19 cellular contexts compared by ENCODE assay signal in the genomic region with DNA sequence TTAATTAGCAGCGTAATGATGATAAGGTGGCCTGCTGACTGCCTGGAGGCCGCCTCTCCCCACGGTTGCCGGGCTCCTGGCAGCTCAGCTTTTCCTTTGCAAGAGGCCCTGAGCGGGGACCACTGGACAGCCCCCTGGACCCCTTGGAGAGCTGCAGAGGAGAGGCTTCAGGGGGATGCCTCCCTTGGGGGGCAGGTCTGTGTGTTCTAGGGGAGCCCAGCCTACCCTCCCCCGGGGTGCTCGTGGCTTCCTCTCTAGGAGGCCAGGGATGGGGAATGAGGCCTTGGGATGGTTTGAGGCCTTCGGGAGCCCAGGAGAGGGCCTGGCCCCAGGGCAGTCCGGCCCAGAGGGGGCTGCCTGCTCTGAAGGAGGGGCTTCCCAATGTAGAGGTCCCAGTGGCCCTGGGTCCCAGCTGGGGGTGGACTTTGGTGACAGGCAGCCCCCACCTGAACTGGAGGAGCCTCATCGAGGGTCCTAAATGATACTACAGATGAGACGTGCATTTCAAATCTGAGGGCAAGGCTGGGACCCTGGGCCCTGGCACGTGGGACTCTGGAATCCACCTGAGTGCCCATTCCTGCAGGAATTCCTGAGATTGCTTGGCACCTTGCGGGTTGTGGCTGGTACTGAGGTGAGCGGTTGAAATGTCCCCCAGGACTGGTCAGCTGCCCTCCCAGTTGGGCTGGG.
DNase-seq lines count a peak whose midpoint lies in the region; ATAC-seq and TF ChIP-seq lines count a peak whose summit lies in the region.
"Had no signal": no experiment of that assay in that cellular context is flagged by ENCODE, and none has a peak within 500 bp of the region (broad histone marks: within the 10 kb centered on the region; RNA-seq: fewer than 3 reads in every experiment).

No MANE protein-coding gene starts in this region.

- H3K27ac ChIP-seq in effector memory CD4-positive, alpha-beta T cell (ENCODE audit: insufficient read depth, low read length, poor library complexity, severe bottlenecking), result no peak overlapping the region
- H3K27ac ChIP-seq: SK-N-MC, skin epidermis, vagina, VCaP had no signal

- H3K4me1 Mint-ChIP-seq in natural killer cell treated with Interleukin-12 subunit alpha and Interleukin-12 subunit beta and Interleukin-15 and Interleukin-18, amount 100 ng/mL, for 72 hours (ENCODE audit: low read depth in 2 of 2), result no peaks in the 10 kb centered on the region
- H3K4me1 Mint-ChIP-seq in natural killer cell (no peaks in the 10 kb centered on the region), brain (peaks cover 22% of the 10 kb centered on the region), neural crest cell (peaks cover 4% of the 10 kb centered on the region)

- peaks cover 17 to 22% of the 10 kb centered on the region in 2 donors for H3K27me3 Mint-ChIP-seq in natural killer cell treated with Interleukin-12 subunit alpha and Interleukin-12 subunit beta and Interleukin-15 and Interleukin-18, amount 100 ng/mL, for 72 hours
- H3K27me3 Mint-ChIP-seq in natural killer cell (ENCODE audit: low read depth in 2 of 2) (peaks cover 22 to 29% of the 10 kb centered on the region in 2 donors), brain (peaks cover 36% of the 10 kb centered on the region), neural crest cell (ENCODE audit: low read depth) (peaks cover 82% of the 10 kb centered on the region)

- H3K36me3 Mint-ChIP-seq in natural killer cell treated with Interleukin-12 subunit alpha and Interleukin-12 subunit beta and Interleukin-15 and Interleukin-18, amount 100 ng/mL, for 72 hours, result peaks cover 20% of the 10 kb centered on the region
- H3K36me3 Mint-ChIP-seq in natural killer cell (peaks cover 13% of the 10 kb centered on the region), brain (no peaks in the 10 kb centered on the region), neural crest cell (ENCODE audit: low read depth) (no peaks in the 10 kb centered on the region)
- H3K36me3 Mint-ChIP-seq: CD4-positive, CD25-positive, alpha-beta regulatory T cell had no signal

- intact Hi-C loops in natural killer cell (cut with micrococcal nuclease), result no loop called here

- H3K4me1 ChIP-seq in effector memory CD4-positive, alpha-beta T cell (ENCODE audit: control insufficient read depth, insufficient read depth, low read length, poor library complexity, severe bottlenecking), result no peaks in the 10 kb centered on the region
- H3K4me1 ChIP-seq: vagina had no signal

- no peak overlapping the region for H3K27ac Mint-ChIP-seq in natural killer cell treated with Interleukin-12 subunit alpha and Interleukin-12 subunit beta and Interleukin-15 and Interleukin-18, amount 100 ng/mL, for 72 hours
- H3K27ac Mint-ChIP-seq in natural killer cell (no peak overlapping the region), brain (peak overlapping the region in 4 of 5 experiments; percentile 12 to 88 (median 32)), neural crest cell (ENCODE audit: unreplicated experiment) (no peak overlapping the region)
- H3K27ac Mint-ChIP-seq: CD4-positive, CD25-positive, alpha-beta regulatory T cell had no signal

- peaks cover 8% of the 10 kb centered on the region for H3K9me3 Mint-ChIP-seq in natural killer cell treated with Interleukin-12 subunit alpha and Interleukin-12 subunit beta and Interleukin-15 and Interleukin-18, amount 100 ng/mL, for 72 hours
- peaks cover 4 to 6% of the 10 kb centered on the region in 2 donors for H3K9me3 Mint-ChIP-seq in natural killer cell
- peaks cover 16 to 30% (median 26%) of the 10 kb centered on the region in 5 experiments for H3K9me3 Mint-ChIP-seq in brain
- H3K9me3 Mint-ChIP-seq in neural crest cell, result peaks cover 7% of the 10 kb centered on the region

- H3K9me3 ChIP-seq in effector memory CD4-positive, alpha-beta T cell (ENCODE audit: control insufficient read depth, low read length), result no peaks in the 10 kb centered on the region
- H3K9me3 ChIP-seq: vagina had no signal

- H3K4me3 ChIP-seq in effector memory CD4-positive, alpha-beta T cell (ENCODE audit: insufficient read depth, low read depth, low read length, poor library complexity, severe bottlenecking), result no peak overlapping the region
- H3K4me3 ChIP-seq: SK-N-MC, skin epidermis, vagina had no signal

- H3K27me3 ChIP-seq in effector memory CD4-positive, alpha-beta T cell (replicated peaks; ENCODE audit: control insufficient read depth, insufficient read depth, low read length, poor library complexity, severe bottlenecking), result peaks cover 40% of the 10 kb centered on the region

- no peaks in the 10 kb centered on the region for H3K36me3 ChIP-seq in effector memory CD4-positive, alpha-beta T cell (ENCODE audit: control insufficient read depth, insufficient read depth, low read length)
- H3K36me3 ChIP-seq: vagina had no signal

- TF ChIP-seq CTCF in natural killer cell (IDR thresholded peaks at IDR 0.05), result no peak
- no peak for TF ChIP-seq CTCF in brain (conservative IDR thresholded peaks at IDR 0.05)
- TF ChIP-seq CTCF in neural crest cell (conservative IDR thresholded peaks at IDR 0.05), result no peak

- ATAC-seq in natural killer cell treated with Interleukin-12 subunit alpha and Interleukin-12 subunit beta and Interleukin-15 and Interleukin-18, amount 100 ng/mL, for 72 hours, result peak in 1 of 2 donors; percentile 8
- ATAC-seq in natural killer cell, result no peak

- H3K4me3 Mint-ChIP-seq in natural killer cell treated with Interleukin-12 subunit alpha and Interleukin-12 subunit beta and Interleukin-15 and Interleukin-18, amount 100 ng/mL, for 72 hours, result no peak overlapping the region
- no peak overlapping the region for H3K4me3 Mint-ChIP-seq in natural killer cell
- peak overlapping the region; percentile 57 to 77 (median 72) for H3K4me3 Mint-ChIP-seq in brain
- peak overlapping the region; percentile 47 for H3K4me3 Mint-ChIP-seq in neural crest cell

- DNase-seq in natural killer cell treated with Interleukin-12 subunit alpha and Interleukin-12 subunit beta and Interleukin-15 and Interleukin-18, amount 100 ng/mL, for 72 hours (ENCODE audit: low spot score), result peak; percentile 52
- DNase-seq in natural killer cell, result no peak
- no peak for DNase-seq in neural crest cell (ENCODE audit: low read depth, low spot score)
- DNase-seq in activated CD4-positive, alpha-beta T cell treated with anti-CD3 and anti-CD28 coated beads, Interleukin-2, amount 50 U/mL, for 1 hour, result no peak
- no peak for DNase-seq in T1000 (lab: John Stamatoyannopoulos, UW)
- no peak for DNase-seq in effector memory CD4-positive, alpha-beta T cell
- DNase-seq: activated CD4-positive, alpha-beta T cell treated with anti-CD3 and anti-CD28 coated beads, Interleukin-2, amount 50 U/mL, for 4 hours; amniotic stem cell; CD4-positive, CD25-positive, alpha-beta regulatory T cell; islet precursor cell; NCI-H1105 treated with DMSO at 0.1 percent for 48 hours; NCI-H2029 treated with DMSO at 0.1 percent for 48 hours; NCI-H226; NCI-H748 treated with DMSO at 0.1 percent for 48 hours had no signal

Comparison
In these comparisons a context has a peak if more than half of its experiments do, and no peak if none do; other contexts are left out.
1. H3K27ac Mint-ChIP-seq: peak in brain (4 of 5); none in natural killer cell treated with Interleukin-12 subunit alpha and Interleukin-12 subunit beta and Interleukin-15 and Interleukin-18, amount 100 ng/mL, for 72 hours (0 of 2), natural killer cell (0 of 2) and neural crest cell (single experiment).
2. H3K4me3 Mint-ChIP-seq: peak in brain (5 of 5) and neural crest cell (single experiment); none in natural killer cell treated with Interleukin-12 subunit alpha and Interleukin-12 subunit beta and Interleukin-15 and Interleukin-18, amount 100 ng/mL, for 72 hours (single experiment) and natural killer cell (single experiment).